Comparison of ENCODE assay signal across 14 cellular contexts in the genomic region with DNA sequence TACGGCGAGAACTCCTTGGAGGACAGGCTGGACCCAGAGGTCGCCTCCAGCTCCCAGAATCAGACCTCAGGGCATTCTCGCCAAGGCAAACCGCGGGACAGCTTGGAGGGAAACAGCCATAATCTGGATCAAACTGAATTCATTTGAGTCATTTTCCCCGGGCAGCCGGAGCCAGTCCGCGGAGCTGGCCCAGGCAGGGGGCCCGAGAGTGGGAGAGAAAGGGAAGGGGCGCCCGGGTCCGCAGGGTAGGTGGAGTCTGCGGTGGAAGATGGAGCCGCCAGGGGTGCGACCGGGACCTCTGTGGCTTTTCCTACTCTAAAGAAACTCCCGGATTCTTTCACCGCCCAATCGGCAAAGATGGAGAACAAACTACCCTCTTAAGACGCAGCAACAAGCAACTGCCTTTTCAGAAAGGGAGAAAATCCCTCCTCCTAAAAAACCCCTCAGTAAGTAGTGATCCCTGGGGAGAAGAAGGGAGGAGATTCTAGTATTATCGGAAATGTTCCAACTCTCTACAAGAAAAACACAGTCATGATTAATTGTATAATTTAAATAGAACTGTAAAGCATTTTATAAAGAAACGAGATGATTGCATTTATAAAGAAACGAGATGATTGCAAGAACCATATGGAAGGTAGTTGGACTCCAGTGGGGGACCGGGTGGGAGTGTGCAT. TPM values are rescaled to one million over a fixed set of nuclear protein-coding genes. Genes with fewer than 3 reads are reported as not detected.
DNase-seq lines count a peak whose midpoint lies in the region; TF ChIP-seq lines count a peak whose summit lies in the region.
"Had no signal": no experiment of that assay in that cellular context is flagged by ENCODE, and none has a peak within 500 bp of the region (broad histone marks: within the 10 kb centered on the region; RNA-seq: fewer than 3 reads in every experiment).

No MANE protein-coding gene starts in this region.

- no peak overlapping the region for H3K4me3 Mint-ChIP-seq in activated T-cell treated with anti-CD3 and anti-CD28 coated beads, Interleukin-2, amount 50 U/mL, for 24 hours

- peak overlapping the region; percentile 11 for H2AFZ ChIP-seq in hepatocyte

- H3K4me1 Mint-ChIP-seq in activated T-cell treated with anti-CD3 and anti-CD28 coated beads, Interleukin-2, amount 50 U/mL, for 24 hours (ENCODE audit: low read depth): peaks cover 46% of the 10 kb centered on the region

- WGBS in hepatocyte (ENCODE audit: low lambda C conversion rate, missing lambda C conversion rate): 10% methylated on average over 26 of the region's 26 CpGs

- H3K27me3 Mint-ChIP-seq in activated T-cell treated with anti-CD3 and anti-CD28 coated beads, Interleukin-2, amount 50 U/mL, for 24 hours: peaks cover 94% of the 10 kb centered on the region

- H3K4me3 ChIP-seq in hepatocyte: no peak overlapping the region
- no peak overlapping the region for H3K4me3 ChIP-seq in BE2C (ENCODE audit: low read depth, low read length)
- H3K4me3 ChIP-seq: upper lobe of right lung had no signal

- H3K9me2 ChIP-seq in hepatocyte (replicated peaks; ENCODE audit: insufficient read depth): no peaks in the 10 kb centered on the region

- no peaks in the 10 kb centered on the region for H3K9me3 Mint-ChIP-seq in activated T-cell treated with anti-CD3 and anti-CD28 coated beads, Interleukin-2, amount 50 U/mL, for 24 hours

- no peaks in the 10 kb centered on the region for H3K79me2 ChIP-seq in hepatocyte

- H3K9me3 ChIP-seq in hepatocyte (ENCODE audit: low read depth) (no peaks in the 10 kb centered on the region), BE2C (no peaks in the 10 kb centered on the region)
- H3K9me3 ChIP-seq: upper lobe of right lung had no signal

- H4K20me1 ChIP-seq in hepatocyte (ENCODE audit: insufficient read depth, poor library complexity, severe bottlenecking): no peaks in the 10 kb centered on the region

- H3K4me2 ChIP-seq in hepatocyte: peak overlapping the region; percentile 60

- H3K27ac ChIP-seq in hepatocyte: no peak overlapping the region
- H3K27ac ChIP-seq: upper lobe of right lung had no signal

- TF ChIP-seq CTCF in hepatocyte (IDR thresholded peaks at IDR 0.05; ENCODE audit: poor library complexity): no peak
- no peak for TF ChIP-seq CTCF in BE2C (IDR thresholded peaks at IDR 0.05; ENCODE audit: low read depth, low read length)

- no peak for DNase-seq in activated T-cell treated with anti-CD3 and anti-CD28 coated beads, Interleukin-2, amount 50 U/mL, for 24 hours
- no peak for DNase-seq in activated T-cell treated with anti-CD3 and anti-CD28 coated beads for 4 hours
- DNase-seq in HuH-7.5 (ENCODE audit: low spot score): peak; percentile 22
- no peak for DNase-seq in hepatocyte (ENCODE audit: low spot score)
- DNase-seq in stimulated activated CD8-positive, alpha-beta memory T cell treated with anti-CD3 and anti-CD28 coated beads, Interleukin-4, amount 100 ng/mL, for 48 hours: peak; percentile 22
- no peak for DNase-seq in BE2C
- no peak for DNase-seq in NCI-H146 (lab: John Stamatoyannopoulos, UW)
- DNase-seq in HT-29 (ENCODE audit: low spot score): no peak
- DNase-seq: activated CD4-positive, CD25-positive, alpha-beta regulatory T cell treated with anti-CD3 and anti-CD28 coated beads, Interleukin-2, amount 50 U/mL, for 72 hours; HCEC 1CT; upper lobe of right lung had no signal

- H3K36me3 ChIP-seq in hepatocyte (replicated peaks; ENCODE audit: insufficient read depth, low read depth) (no peaks in the 10 kb centered on the region), BE2C (no peaks in the 10 kb centered on the region)
- H3K36me3 ChIP-seq: upper lobe of right lung had no signal

- H3K27me3 ChIP-seq in hepatocyte (peaks cover 100% of the 10 kb centered on the region), BE2C (peaks cover 100% of the 10 kb centered on the region)

- H3K36me3 Mint-ChIP-seq in activated T-cell treated with anti-CD3 and anti-CD28 coated beads, Interleukin-2, amount 50 U/mL, for 24 hours (ENCODE audit: low read depth): no peaks in the 10 kb centered on the region

- H3K4me1 ChIP-seq in hepatocyte (ENCODE audit: insufficient read depth) (peaks cover 9% of the 10 kb centered on the region), BE2C (no peaks in the 10 kb centered on the region)

- peak overlapping the region; percentile 26 for H3K27ac Mint-ChIP-seq in activated T-cell treated with anti-CD3 and anti-CD28 coated beads, Interleukin-2, amount 50 U/mL, for 24 hours

RNA-seq across cellular contexts. Expression of a gene that starts 5.1 kb away (rescaled TPM):
- total RNA-seq in hepatocyte: 0.32 and 0.93 TPM in 2 replicates
- polyA plus RNA-seq in hepatocyte: 0.33 and 0.41 TPM in 2 replicates
- polyA plus RNA-seq in BE2C (2012; ENCODE audit: insufficient read depth, insufficient read length, low read depth): not detected
- total RNA-seq in HT-29 (2014; rRNA removed; shearing (Covaris generic)): 0.05 TPM in 1 of 2 replicates, not detected in the other
- total RNA-seq: activated T-helper 2 cell treated with anti-CD3 and anti-CD28 coated beads, Interferon-gamma antibody, Interleukin-2, Interleukin-4, amounts not matched to agents 10 μg/mL and 5 μg/mL and 100 μg/mL, durations not matched to agents 14 hours and 24 hours and 36 hours; glomerular endothelial cell; left lobe of liver; upper lobe of right lung had no signal

RNA-seq across cellular contexts. Expression of a gene that starts 55.0 kb away (rescaled TPM):
- total RNA-seq in hepatocyte: 19.7 and 26.1 TPM in 2 replicates
- polyA plus RNA-seq in hepatocyte: 14.5 and 18.1 TPM in 2 replicates
- 9.3 TPM for polyA plus RNA-seq in BE2C (2012; ENCODE audit: insufficient read depth, insufficient read length, low read depth)
- total RNA-seq in HT-29 (2014; rRNA removed; shearing (Covaris generic)): 6.4 and 6.7 TPM in 2 replicates

Comparison
In these comparisons a context has a peak if more than half of its experiments do, and no peak if none do; other contexts are left out.
1. DNase-seq: peak in HuH-7.5 (single experiment) and stimulated activated CD8-positive, alpha-beta memory T cell treated with anti-CD3 and anti-CD28 coated beads, Interleukin-4, amount 100 ng/mL, for 48 hours (single experiment); none in activated T-cell treated with anti-CD3 and anti-CD28 coated beads, Interleukin-2, amount 50 U/mL, for 24 hours (single experiment), activated T-cell treated with anti-CD3 and anti-CD28 coated beads for 4 hours (single experiment), hepatocyte (single experiment), BE2C (single experiment), NCI-H146 (single experiment) and HT-29 (single experiment).